Comparison of ENCODE assay signal across 9 cellular contexts in genomic region chr11:13210424-13210823, GRCh38.
DNase-seq lines count a peak whose midpoint lies in the region; ATAC-seq and TF ChIP-seq lines count a peak whose summit lies in the region.
"Had no signal": no experiment of that assay in that cellular context is flagged by ENCODE, and none has a peak within 500 bp of the region (broad histone marks: within the 10 kb centered on the region; RNA-seq: fewer than 3 reads in every experiment).

No MANE protein-coding gene starts in this region.

- H3K4me3 Mint-ChIP-seq in activated naive CD8-positive, alpha-beta T cell treated with anti-CD3 and anti-CD28 coated beads, Interleukin-2, amount 50 U/mL, for 24 hours = no peak overlapping the region
- no peak overlapping the region for H3K4me3 Mint-ChIP-seq in activated naive CD8-positive, alpha-beta T cell treated with anti-CD3 and anti-CD28 coated beads for 36 hours
- H3K4me3 Mint-ChIP-seq: activated naive CD8-positive, alpha-beta T cell had no signal

- peaks cover 11 to 26% (median 13%) of the 10 kb centered on the region in 3 donors for H3K4me1 ChIP-seq in esophagus squamous epithelium
- H3K4me1 ChIP-seq in neuronal stem cell (ENCODE audit: control insufficient read depth in 2 of 2, insufficient read depth in 1 of 2, low read depth in 1 of 2, low read length in 2 of 2) = peaks cover 23 to 30% of the 10 kb centered on the region in 2 donors

- H3K14ac ChIP-seq in neuronal stem cell (ENCODE audit: low read length) = no peak overlapping the region

- intact Hi-C loops in esophagus squamous epithelium (cut with DNase I) = loop anchor here (5.0 kb wide), 1 partner anchor 132 kb away; no protein-coding TSS in a partner anchor

- no peak overlapping the region for H3K4me3 ChIP-seq in esophagus squamous epithelium
- H3K4me3 ChIP-seq in neuronal stem cell (ENCODE audit: low read length in 2 of 2) = no peak overlapping the region

- H3K18ac ChIP-seq in neuronal stem cell (ENCODE audit: low read length) = no peak overlapping the region

- peak; percentile 16 for DNase-seq in activated naive CD8-positive, alpha-beta T cell treated with anti-CD3 and anti-CD28 coated beads, Interleukin-2, amount 50 U/mL, for 24 hours
- no peak for DNase-seq in activated naive CD8-positive, alpha-beta T cell treated with anti-CD3 and anti-CD28 coated beads for 36 hours
- DNase-seq in NCI-H1092 (lab: John Stamatoyannopoulos, UW) (peak; percentile 67), T-helper 9 cell (peak; percentile 6), esophagus squamous epithelium (lab: John Stamatoyannopoulos, UW) (no peak), neuronal stem cell (ENCODE audit: low spot score) (peak; percentile 59), foreskin melanocyte (no peak)
- no peak for DNase-seq in activated effector memory CD4-positive, alpha-beta T cell treated with Interleukin-2 at 50 U/mL for 16 hours

- H3K4me2 ChIP-seq in neuronal stem cell (ENCODE audit: insufficient read depth, low read length, poor library complexity, severe bottlenecking) = no peak overlapping the region

- no peak overlapping the region for H3K23ac ChIP-seq in neuronal stem cell (ENCODE audit: low read depth, low read length, poor library complexity)

- H4K8ac ChIP-seq in neuronal stem cell (ENCODE audit: low read depth, low read length) = no peak overlapping the region

- 6 to 29% methylated on average over 1 of the region's 1 CpG for WGBS in esophagus squamous epithelium, 2 donors
- WGBS in neuronal stem cell (ENCODE audit: extremely low coverage in 2 of 2, insufficient read length in 2 of 2, insufficient replicate concordance in 1 of 2), 2 donors = no CpG with 5 or more reads among the region's 1 CpG

- no peak overlapping the region for H3K4ac ChIP-seq in neuronal stem cell (ENCODE audit: low read length)

- H2BK12ac ChIP-seq in neuronal stem cell (ENCODE audit: low read length) = no peak overlapping the region

- no peak overlapping the region for H3K9ac ChIP-seq in neuronal stem cell (ENCODE audit: low read depth, low read length, poor library complexity)

- H3K9me3 ChIP-seq in esophagus squamous epithelium (no peaks in the 10 kb centered on the region), neuronal stem cell (replicated peaks in 1 of 2; ENCODE audit: control insufficient read depth in 2 of 2, insufficient read depth in 1 of 2, low read depth in 1 of 2, low read length in 2 of 2) (no peaks in the 10 kb centered on the region)

- H3K79me1 ChIP-seq in neuronal stem cell (ENCODE audit: low read depth, low read length) = no peaks in the 10 kb centered on the region

- peak; percentile 43 to 85 (median 68) for TF ChIP-seq CTCF in esophagus squamous epithelium (IDR thresholded peaks at IDR 0.05)

- H3K27me3 ChIP-seq in esophagus squamous epithelium = no peaks in the 10 kb centered on the region
- H3K27me3 ChIP-seq in neuronal stem cell (ENCODE audit: control insufficient read depth in 3 of 3, insufficient read depth in 3 of 3, low read depth in 1 of 3, low read length in 3 of 3) = no peaks in the 10 kb centered on the region

- H2AK5ac ChIP-seq in neuronal stem cell (ENCODE audit: low read depth, low read length) = no peak overlapping the region

- H3K27ac ChIP-seq in esophagus squamous epithelium (no peak overlapping the region), neuronal stem cell (replicated peaks; ENCODE audit: low read length) (no peak overlapping the region)

- ATAC-seq in activated naive CD8-positive, alpha-beta T cell treated with anti-CD3 and anti-CD28 coated beads, Interleukin-2, amount 50 U/mL, for 24 hours = peak; percentile 34

- H2BK5ac ChIP-seq in neuronal stem cell (ENCODE audit: low read length) = no peak overlapping the region

- H2BK120ac ChIP-seq in neuronal stem cell (ENCODE audit: low read depth, low read length) = no peak overlapping the region

- peak overlapping the region; percentile 12 for H2AFZ ChIP-seq in neuronal stem cell (ENCODE audit: low read length)

- no peak overlapping the region for H4K91ac ChIP-seq in neuronal stem cell (ENCODE audit: low read depth, low read length, poor library complexity)

- H3K27me3 Mint-ChIP-seq in activated naive CD8-positive, alpha-beta T cell treated with anti-CD3 and anti-CD28 coated beads, Interleukin-2, amount 50 U/mL, for 24 hours = peaks cover 2% of the 10 kb centered on the region
- no peaks in the 10 kb centered on the region for H3K27me3 Mint-ChIP-seq in activated naive CD8-positive, alpha-beta T cell treated with anti-CD3 and anti-CD28 coated beads for 36 hours

- H3K4me1 Mint-ChIP-seq in activated naive CD8-positive, alpha-beta T cell treated with anti-CD3 and anti-CD28 coated beads, Interleukin-2, amount 50 U/mL, for 24 hours = peaks cover 30% of the 10 kb centered on the region
- H3K4me1 Mint-ChIP-seq in activated naive CD8-positive, alpha-beta T cell treated with anti-CD3 and anti-CD28 coated beads for 36 hours = peaks cover 32% of the 10 kb centered on the region

- H2BK15ac ChIP-seq in neuronal stem cell (ENCODE audit: low read length) = no peak overlapping the region

- H3K36me3 Mint-ChIP-seq in activated naive CD8-positive, alpha-beta T cell treated with anti-CD3 and anti-CD28 coated beads, Interleukin-2, amount 50 U/mL, for 24 hours (ENCODE audit: low read depth) = no peaks in the 10 kb centered on the region
- H3K36me3 Mint-ChIP-seq in activated naive CD8-positive, alpha-beta T cell treated with anti-CD3 and anti-CD28 coated beads for 36 hours = no peaks in the 10 kb centered on the region
- H3K36me3 Mint-ChIP-seq: activated naive CD8-positive, alpha-beta T cell had no signal

- no peak for TF ChIP-seq POLR2A in esophagus squamous epithelium (IDR thresholded peaks at IDR 0.05)

- H3K9me3 Mint-ChIP-seq in activated naive CD8-positive, alpha-beta T cell treated with anti-CD3 and anti-CD28 coated beads, Interleukin-2, amount 50 U/mL, for 24 hours = no peaks in the 10 kb centered on the region
- no peaks in the 10 kb centered on the region for H3K9me3 Mint-ChIP-seq in activated naive CD8-positive, alpha-beta T cell treated with anti-CD3 and anti-CD28 coated beads for 36 hours

- H3K36me3 ChIP-seq in esophagus squamous epithelium = no peaks in the 10 kb centered on the region
- no peaks in the 10 kb centered on the region for H3K36me3 ChIP-seq in neuronal stem cell (replicated peaks in 1 of 2; ENCODE audit: control insufficient read depth in 2 of 2, insufficient read depth in 2 of 2, low read length in 2 of 2)

- H3K27ac Mint-ChIP-seq in activated naive CD8-positive, alpha-beta T cell treated with anti-CD3 and anti-CD28 coated beads, Interleukin-2, amount 50 U/mL, for 24 hours = no peak overlapping the region
- no peak overlapping the region for H3K27ac Mint-ChIP-seq in activated naive CD8-positive, alpha-beta T cell treated with anti-CD3 and anti-CD28 coated beads for 36 hours
- H3K27ac Mint-ChIP-seq: activated naive CD8-positive, alpha-beta T cell had no signal

Comparison
In these comparisons a context has a peak if more than half of its experiments do, and no peak if none do; other contexts are left out.
1. DNase-seq: peak in activated naive CD8-positive, alpha-beta T cell treated with anti-CD3 and anti-CD28 coated beads, Interleukin-2, amount 50 U/mL, for 24 hours (single experiment), NCI-H1092 (single experiment), T-helper 9 cell (single experiment) and neuronal stem cell (single experiment); none in activated naive CD8-positive, alpha-beta T cell treated with anti-CD3 and anti-CD28 coated beads for 36 hours (single experiment), esophagus squamous epithelium (single experiment), foreskin melanocyte (single experiment) and activated effector memory CD4-positive, alpha-beta T cell treated with Interleukin-2 at 50 U/mL for 16 hours (single experiment).